In the genomic region with DNA sequence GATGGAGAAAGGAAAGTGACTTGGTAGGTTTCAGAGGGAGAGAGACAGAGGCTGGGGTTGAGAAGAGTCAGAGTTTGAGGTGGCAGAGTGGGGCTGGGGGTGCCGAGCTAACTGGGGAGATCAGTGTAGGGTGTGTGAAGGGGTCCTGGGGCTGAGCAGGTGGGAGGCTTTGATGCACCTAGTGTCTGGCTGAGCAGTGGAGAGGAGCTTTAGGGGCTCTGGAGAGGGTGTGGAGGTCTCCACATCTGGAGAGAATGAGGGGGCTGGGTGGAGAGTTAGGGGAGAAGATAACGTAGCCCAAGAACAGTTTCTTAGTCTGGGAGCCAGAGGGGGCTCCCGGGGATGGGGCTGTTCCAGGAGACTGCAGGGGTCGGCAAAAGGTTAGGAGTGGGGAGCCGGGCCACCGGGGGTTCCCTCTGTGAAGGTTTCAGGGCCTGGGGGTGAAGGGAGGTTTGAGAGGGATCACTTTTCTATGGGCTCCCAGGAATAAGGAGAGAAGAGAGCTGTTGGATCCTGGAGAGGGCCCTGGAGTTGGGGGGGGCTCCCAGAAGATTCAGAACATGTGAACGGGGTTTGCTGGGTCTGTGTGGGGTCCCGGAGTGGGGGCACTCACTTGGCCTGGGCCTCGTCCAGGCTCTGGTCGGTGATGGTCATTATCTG, we compare ENCODE assay signal across 6 cellular contexts. TPM values are rescaled to one million over a fixed set of nuclear protein-coding genes. Genes with fewer than 3 reads are reported as not detected.
DNase-seq lines count a peak whose midpoint lies in the region; ATAC-seq, FAIRE-seq and TF ChIP-seq lines count a peak whose summit lies in the region.

No MANE protein-coding gene starts in this region.

- in situ Hi-C loops in K562 (cut with MboI): no loop called here

- H3K4me3 Mint-ChIP-seq in natural killer cell: peak overlapping the region; percentile 88

- ATAC-seq in K562 (no peak), natural killer cell (no peak), HG02759 (IDR thresholded peaks at IDR 0.05; ENCODE audit: unreplicated experiment) (no peak), GM19395 (IDR thresholded peaks at IDR 0.05; ENCODE audit: unreplicated experiment) (no peak)

- H4K20me1 ChIP-seq in K562 (replicated peaks; ENCODE audit: control insufficient read depth, insufficient read depth, low read length): no peaks in the 10 kb centered on the region

- H3K27me3 ChIP-seq in K562 (ENCODE audit: control insufficient read depth in 2 of 2, insufficient read depth in 2 of 2, low read length in 2 of 2): no peaks in the 10 kb centered on the region

- TF ChIP-seq EP300 in K562 (IDR thresholded peaks at IDR 0.05; ENCODE audit: low read length): no peak

- TF ChIP-seq CTCF in K562 (IDR thresholded peaks at IDR 0.05 in 2 of 3, conservative IDR thresholded peaks at IDR 0.05 in 1 of 3; ENCODE audit: insufficient read depth in 2 of 3, low read depth in 1 of 3, low read length in 3 of 3) (no peak), natural killer cell (IDR thresholded peaks at IDR 0.05) (no peak)

- H3K36me3 ChIP-seq in K562 (ENCODE audit: control insufficient read depth, insufficient read depth, low read length): peaks cover 36% of the 10 kb centered on the region; the same call in 2 of the 3 replicates

- BruUV-seq in K562 (replicated peaks; lab: Mats Ljungman, UMichigan): no TSS peak

- peak; percentile 28 for FAIRE-seq in GM19239 (lab: Jason Lieb, UNC)
- FAIRE-seq in K562 (lab: Jason Lieb, UNC): no peak

- H2AFZ ChIP-seq in K562 (ENCODE audit: low read depth, low read length): no peak overlapping the region

- H3K9me3 Mint-ChIP-seq in natural killer cell: no peaks in the 10 kb centered on the region

- H3K4me3 ChIP-seq in K562: peak overlapping the region; percentile 79

- H3K4me2 ChIP-seq in K562 (ENCODE audit: insufficient read depth, low read length): peak overlapping the region; percentile 90

- intact Hi-C loops in K562 (cut with micrococcal nuclease) (no loop called here), natural killer cell (cut with micrococcal nuclease) (no loop called here)

- peaks cover 53 to 77% of the 10 kb centered on the region in 2 donors for H3K4me1 Mint-ChIP-seq in natural killer cell

- peaks cover 69 to 71% of the 10 kb centered on the region in 2 experiments for H3K4me1 ChIP-seq in K562 (replicated peaks in 1 of 2; ENCODE audit: control insufficient read depth in 2 of 2, insufficient read depth in 2 of 2, low read length in 2 of 2)

- H3K9ac ChIP-seq in K562 (ENCODE audit: insufficient read depth in 1 of 2, low read depth in 2 of 2, low read length in 2 of 2): peak overlapping the region; percentile 89 to 95

- peaks cover 19% of the 10 kb centered on the region for H3K36me3 Mint-ChIP-seq in natural killer cell

- DNase-seq in GM19239 (ENCODE audit: insufficient read length, low spot score) (no peak), K562 (ENCODE audit: extremely low read depth in 1 of 4, low spot score in 3 of 4) (peak in 1 of 4 experiments; percentile 27), natural killer cell (no peak)
- DNase-seq in activated CD4-positive, CD25-positive, alpha-beta regulatory T cell (lab: John Stamatoyannopoulos, UW): no peak

- peak overlapping the region; percentile 93 for H3K27ac ChIP-seq in K562 (ENCODE audit: extremely low read depth, low read depth, low read length)

- no peaks in the 10 kb centered on the region for H3K27me3 Mint-ChIP-seq in natural killer cell (ENCODE audit: low read depth in 2 of 2)

- no peak; the same call in 1 of the 2 replicates for TF ChIP-seq POLR2A in K562 (conservative IDR thresholded peaks at IDR 0.05)

- no peak for TF ChIP-seq RAD21 in K562 (CRISPR knock-in tag; conservative IDR thresholded peaks at IDR 0.05 in 1 of 2, IDR thresholded peaks at IDR 0.05 in 1 of 2)

- CTCF ChIA-PET in K562 (lab: Yijun Ruan, JAX; ENCODE audit: low intra/inter-chr PET ratio): no interaction called here

- POLR2A ChIA-PET in K562 (lab: Yijun Ruan, JAX): interaction anchor here (0.6 to 2.5 kb wide), 8 partner anchors 9 to 498 kb away, joined by 3 to 10 read pairs (median 4); a partner anchor contains a TSS

- H3K9me3 ChIP-seq in K562 (replicated peaks; ENCODE audit: control insufficient read depth, insufficient read depth, low read depth, low read length): no peaks in the 10 kb centered on the region

- WGBS in K562 (ENCODE audit: insufficient coverage, low coverage, missing lambda C conversion rate): under 1% methylated on average over 10 of the region's 10 CpGs

- H3K79me2 ChIP-seq in K562 (ENCODE audit: control insufficient read depth, insufficient read depth, low read length): peaks cover 64% of the 10 kb centered on the region

- peak overlapping the region; percentile 99 for H3K27ac Mint-ChIP-seq in natural killer cell

- H3K9me1 ChIP-seq in K562 (ENCODE audit: control insufficient read depth, insufficient read depth, low read length): no peaks in the 10 kb centered on the region

RNA-seq across cellular contexts. Expression of a gene that starts 0.8 kb away (rescaled TPM):
- total RNA-seq in K562 (2011; cell fraction: chromatin; rRNA removed; ENCODE audit: low replicate concordance): 227 and 442 TPM in 2 replicates
- 178 and 203 TPM in 2 replicates for total RNA-seq in K562 (2011; cell fraction: nucleolus; rRNA removed)
- total RNA-seq in K562 (2011; cell fraction: nucleoplasm; rRNA removed): 185 and 217 TPM in 2 replicates
- total RNA-seq in K562 (2014; rRNA removed) (55.6 and 63.8 TPM in 2 replicates), K562 (2014; rRNA removed; fragmentation: Illumina TruSeq; extraction: Trizol) (44.0 and 45.1 TPM in 2 replicates), K562 (2015; rRNA removed; fragmentation: Illumina TruSeq; extraction: Trizol) (60.0 and 62.5 TPM in 2 replicates), K562 (2021) (106 and 126 TPM in 2 replicates), natural killer cell (100 to 1,000 TPM; 111 to 116 (median 112) TPM)
- polyA plus RNA-seq in K562 (2011; rRNA removed) (123 and 127 TPM in 2 replicates), K562 (2014; fragmentation: Illumina TruSeq; extraction: Trizol) (108 and 119 TPM in 2 replicates), K562 (2014; fragmentation: Nextera tagmentation; extraction: Ambion mirVana) (1 to 10 TPM; 1.9 to 2.8 TPM), K562 (2014; rRNA removed) (117 and 134 TPM in 2 replicates)
- polyA plus RNA-seq in K562 (2011; cell fraction: cytosol; rRNA removed): 105 and 142 TPM in 2 replicates
- 340 and 411 TPM in 2 replicates for polyA plus RNA-seq in K562 (2011; cell fraction: nucleus; rRNA removed)
- 110 and 127 TPM in 2 replicates for polyA plus RNA-seq in K562 (2012)
- polyA minus RNA-seq in K562 (2011; rRNA and poly(A)+ RNA removed): 55.9 and 77.0 TPM in 2 replicates
- polyA minus RNA-seq in K562 (2011; cell fraction: cytosol; rRNA and poly(A)+ RNA removed): 46.1 and 60.9 TPM in 2 replicates
- polyA minus RNA-seq in K562 (2011; cell fraction: nucleus; rRNA and poly(A)+ RNA removed): 68.7 and 70.2 TPM in 2 replicates

RNA-seq across cellular contexts. Expression of a gene that starts 3.2 kb away (rescaled TPM):
- 11.8 and 26.5 TPM in 2 replicates for total RNA-seq in K562 (2011; cell fraction: chromatin; rRNA removed; ENCODE audit: low replicate concordance)
- total RNA-seq in K562 (2011; cell fraction: nucleolus; rRNA removed): 15.2 and 18.8 TPM in 2 replicates
- total RNA-seq in K562 (2011; cell fraction: nucleoplasm; rRNA removed): 22.7 and 30.8 TPM in 2 replicates
- total RNA-seq in K562 (2014; rRNA removed) (40.5 and 45.0 TPM in 2 replicates), K562 (2014; rRNA removed; fragmentation: Illumina TruSeq; extraction: Trizol) (13.5 and 14.0 TPM in 2 replicates), K562 (2015; rRNA removed; fragmentation: Illumina TruSeq; extraction: Trizol) (22.3 and 22.4 TPM in 2 replicates), K562 (2021) (37.3 and 42.6 TPM in 2 replicates), natural killer cell (100 to 1,000 TPM; 216 to 240 (median 221) TPM)
- polyA plus RNA-seq in K562 (2011; rRNA removed) (24.4 and 51.8 TPM in 2 replicates), K562 (2014; fragmentation: Illumina TruSeq; extraction: Trizol) (39.6 and 46.5 TPM in 2 replicates), K562 (2014; fragmentation: Nextera tagmentation; extraction: Ambion mirVana) (1 to 10 TPM; 5.3 to 5.7 TPM), K562 (2014; rRNA removed) (32.2 and 35.1 TPM in 2 replicates)
- polyA plus RNA-seq in K562 (2011; cell fraction: cytosol; rRNA removed): 44.6 and 52.4 TPM in 2 replicates
- 32.8 and 42.4 TPM in 2 replicates for polyA plus RNA-seq in K562 (2011; cell fraction: nucleus; rRNA removed)
- polyA plus RNA-seq in K562 (2012): 34.2 and 146 TPM in 2 replicates
- 8.6 and 11.3 TPM in 2 replicates for polyA minus RNA-seq in K562 (2011; rRNA and poly(A)+ RNA removed)
- polyA minus RNA-seq in K562 (2011; cell fraction: cytosol; rRNA and poly(A)+ RNA removed): 17.9 and 19.4 TPM in 2 replicates
- polyA minus RNA-seq in K562 (2011; cell fraction: nucleus; rRNA and poly(A)+ RNA removed): 4.0 and 7.3 TPM in 2 replicates

RNA-seq across cellular contexts. Expression of a gene that starts 5.2 kb away (rescaled TPM):
- 28.3 and 66.0 TPM in 2 replicates for total RNA-seq in K562 (2011; cell fraction: chromatin; rRNA removed; ENCODE audit: low replicate concordance)
- 35.5 and 36.5 TPM in 2 replicates for total RNA-seq in K562 (2011; cell fraction: nucleolus; rRNA removed)
- total RNA-seq in K562 (2011; cell fraction: nucleoplasm; rRNA removed): 27.8 and 29.8 TPM in 2 replicates
- total RNA-seq in K562 (2014; rRNA removed) (5.3 and 6.2 TPM in 2 replicates), K562 (2014; rRNA removed; fragmentation: Illumina TruSeq; extraction: Trizol) (2.0 and 2.2 TPM in 2 replicates), K562 (2015; rRNA removed; fragmentation: Illumina TruSeq; extraction: Trizol) (3.0 and 3.6 TPM in 2 replicates), K562 (2021) (7.8 and 11.5 TPM in 2 replicates), natural killer cell (10 to 100 TPM; 19.0 to 25.1 (median 22.9) TPM)
- polyA plus RNA-seq in K562 (2011; rRNA removed) (4.1 and 7.9 TPM in 2 replicates), K562 (2014; fragmentation: Illumina TruSeq; extraction: Trizol) (5.8 and 8.2 TPM in 2 replicates), K562 (2014; fragmentation: Nextera tagmentation; extraction: Ambion mirVana) (1 to 10 TPM; 1.2 to 1.8 TPM), K562 (2014; rRNA removed) (10.9 and 11.1 TPM in 2 replicates)
- polyA plus RNA-seq in K562 (2011; cell fraction: cytosol; rRNA removed): 2.4 and 3.1 TPM in 2 replicates
- 75.1 and 86.2 TPM in 2 replicates for polyA plus RNA-seq in K562 (2011; cell fraction: nucleus; rRNA removed)
- 11.6 and 18.0 TPM in 2 replicates for polyA plus RNA-seq in K562 (2012)
- 0.78 and 0.81 TPM in 2 replicates for polyA minus RNA-seq in K562 (2011; rRNA and poly(A)+ RNA removed)
- not detected in 2 replicates for polyA minus RNA-seq in K562 (2011; cell fraction: cytosol; rRNA and poly(A)+ RNA removed)
- polyA minus RNA-seq in K562 (2011; cell fraction: nucleus; rRNA and poly(A)+ RNA removed): 5.3 and 7.3 TPM in 2 replicates

RNA-seq across cellular contexts. Expression of a gene that starts 11.0 kb away (rescaled TPM):
- 19.1 and 20.3 TPM in 2 replicates for total RNA-seq in K562 (2011; cell fraction: chromatin; rRNA removed; ENCODE audit: low replicate concordance)
- total RNA-seq in K562 (2011; cell fraction: nucleolus; rRNA removed): 21.5 and 22.6 TPM in 2 replicates
- total RNA-seq in K562 (2011; cell fraction: nucleoplasm; rRNA removed): 36.4 and 49.9 TPM in 2 replicates
- total RNA-seq in K562 (2014; rRNA removed) (129 and 156 TPM in 2 replicates), K562 (2014; rRNA removed; fragmentation: Illumina TruSeq; extraction: Trizol) (123 and 128 TPM in 2 replicates), K562 (2015; rRNA removed; fragmentation: Illumina TruSeq; extraction: Trizol) (99.1 and 110 TPM in 2 replicates), K562 (2021) (149 and 154 TPM in 2 replicates), natural killer cell (10 to 100 TPM; 35.1 to 39.2 (median 36.6) TPM)
- polyA plus RNA-seq in K562 (2011; rRNA removed) (161 and 163 TPM in 2 replicates), K562 (2014; fragmentation: Illumina TruSeq; extraction: Trizol) (227 and 245 TPM in 2 replicates), K562 (2014; fragmentation: Nextera tagmentation; extraction: Ambion mirVana) (10 to 100 TPM; 62.2 to 95.5 TPM), K562 (2014; rRNA removed) (207 and 223 TPM in 2 replicates)
- polyA plus RNA-seq in K562 (2011; cell fraction: cytosol; rRNA removed): 240 and 251 TPM in 2 replicates
- 54.9 and 71.1 TPM in 2 replicates for polyA plus RNA-seq in K562 (2011; cell fraction: nucleus; rRNA removed)
- 213 and 399 TPM in 2 replicates for polyA plus RNA-seq in K562 (2012)
- 48.7 TPM in 2 replicates for polyA minus RNA-seq in K562 (2011; rRNA and poly(A)+ RNA removed)
- 29.3 and 40.5 TPM in 2 replicates for polyA minus RNA-seq in K562 (2011; cell fraction: cytosol; rRNA and poly(A)+ RNA removed)
- polyA minus RNA-seq in K562 (2011; cell fraction: nucleus; rRNA and poly(A)+ RNA removed): 9.3 and 18.2 TPM in 2 replicates

RNA-seq across cellular contexts. Expression of a gene that starts 13.3 kb away (rescaled TPM):
- total RNA-seq in K562 (2011; cell fraction: chromatin; rRNA removed; ENCODE audit: low replicate concordance): 57.1 and 153 TPM in 2 replicates
- 190 and 234 TPM in 2 replicates for total RNA-seq in K562 (2011; cell fraction: nucleolus; rRNA removed)
- total RNA-seq in K562 (2011; cell fraction: nucleoplasm; rRNA removed): 210 and 316 TPM in 2 replicates
- 69.4 and 115 TPM in 2 replicates for total RNA-seq in K562 (2014; rRNA removed)
- total RNA-seq in K562 (2014; rRNA removed; fragmentation: Illumina TruSeq; extraction: Trizol): 45.4 and 51.9 TPM in 2 replicates
- total RNA-seq in K562 (2015; rRNA removed; fragmentation: Illumina TruSeq; extraction: Trizol): 53.2 and 54.1 TPM in 2 replicates
- total RNA-seq in K562 (2021): 107 and 109 TPM in 2 replicates
- polyA plus RNA-seq in K562 (2011; rRNA removed): 78.7 and 138 TPM in 2 replicates
- 220 and 272 TPM in 2 replicates for polyA plus RNA-seq in K562 (2011; cell fraction: cytosol; rRNA removed)
- 108 and 142 TPM in 2 replicates for polyA plus RNA-seq in K562 (2011; cell fraction: nucleus; rRNA removed)
- 133 and 141 TPM in 2 replicates for polyA plus RNA-seq in K562 (2012)
- 165 and 176 TPM in 2 replicates for polyA plus RNA-seq in K562 (2014; fragmentation: Illumina TruSeq; extraction: Trizol)
- 10 to 100 TPM; 37.9 to 43.6 TPM for polyA plus RNA-seq in K562 (2014; fragmentation: Nextera tagmentation; extraction: Ambion mirVana)
- polyA plus RNA-seq in K562 (2014; rRNA removed): 78.2 and 78.4 TPM in 2 replicates
- polyA minus RNA-seq in K562 (2011; rRNA and poly(A)+ RNA removed): 92.5 and 120 TPM in 2 replicates
- polyA minus RNA-seq in K562 (2011; cell fraction: cytosol; rRNA and poly(A)+ RNA removed): 98.4 and 124 TPM in 2 replicates
- 25.2 and 30.5 TPM in 2 replicates for polyA minus RNA-seq in K562 (2011; cell fraction: nucleus; rRNA and poly(A)+ RNA removed)
- total RNA-seq in natural killer cell: 10 to 100 TPM; 29.5 to 31.9 (median 31.2) TPM

Comparison
In these comparisons a context has a peak if more than half of its experiments do, and no peak if none do; other contexts are left out.
1. RNA of a gene that starts 3.2 kb away (total RNA-seq): 216 to 240 TPM in natural killer cell; 11.8 to 45.0 TPM in K562; every median in the first group is over 4 times any median in the second.